In genomic region chr14:106813477-106813823, GRCh38 we compare ENCODE assay signal across 18 cellular contexts.
A peak's percentile ranks its signal among the peaks of the same experiment; 100 is the strongest.
DNase-seq lines count a peak whose midpoint lies in the region; ATAC-seq, FAIRE-seq and TF ChIP-seq lines count a peak whose summit lies in the region.
"Had no signal": no experiment of that assay in that cellular context is flagged by ENCODE, and none has a peak within 500 bp of the region (broad histone marks: within the 10 kb centered on the region; RNA-seq: fewer than 3 reads in every experiment).

No MANE protein-coding gene starts in this region.

- TF ChIP-seq POLR2A in H54 (IDR thresholded peaks at IDR 0.05; ENCODE audit: low read depth, low read length): no peak

- H3K4me2 ChIP-seq in BLaER1 (peak overlapping the region; percentile 58), Karpas-422 (ENCODE audit: low read depth, low read length, poor library complexity, severe bottlenecking) (no peak overlapping the region)

- intact Hi-C loops in aorta (cut with DNase I): no loop called here

- no peak for FAIRE-seq in H54 (lab: Jason Lieb, UNC)
- FAIRE-seq: GM18507 had no signal

- peaks cover 39% of the 10 kb centered on the region for H3K4me1 ChIP-seq in BLaER1
- no peaks in the 10 kb centered on the region for H3K4me1 ChIP-seq in aorta (ENCODE audit: control insufficient read depth in 1 of 2, insufficient read depth in 2 of 2, low read length in 2 of 2)
- H3K4me1 ChIP-seq in Karpas-422 (ENCODE audit: low read length): no peaks in the 10 kb centered on the region
- H3K4me1 ChIP-seq: HAP-1 had no signal

- H3K36me3 ChIP-seq in BLaER1 (no peaks in the 10 kb centered on the region), aorta (ENCODE audit: control insufficient read depth in 1 of 2, insufficient read depth in 2 of 2, low read length in 1 of 2) (no peaks in the 10 kb centered on the region), Karpas-422 (ENCODE audit: insufficient read depth, low read length) (no peaks in the 10 kb centered on the region)
- H3K36me3 ChIP-seq: HAP-1 had no signal

- H3K79me2 ChIP-seq in Karpas-422 (ENCODE audit: low read length): no peaks in the 10 kb centered on the region

- H3K4me3 ChIP-seq in BLaER1 (peak overlapping the region; percentile 35; the same call in 1 of the 2 replicates), aorta (ENCODE audit: low read length in 2 of 2) (no peak overlapping the region), Karpas-422 (ENCODE audit: low read length) (no peak overlapping the region)
- H3K4me3 ChIP-seq: HAP-1 had no signal

- no peaks in the 10 kb centered on the region for H3K27me3 ChIP-seq in BLaER1
- H3K27me3 ChIP-seq in aorta (ENCODE audit: control insufficient read depth in 1 of 2, insufficient read depth in 2 of 2, low read length in 1 of 2): no peaks in the 10 kb centered on the region
- no peaks in the 10 kb centered on the region for H3K27me3 ChIP-seq in Karpas-422 (ENCODE audit: low read length)

- peak; percentile 10 for DNase-seq in H4 (ENCODE audit: low spot score)
- DNase-seq in aorta: no peak
- no peak for DNase-seq in NCI-H1417 (lab: John Stamatoyannopoulos, UW)
- DNase-seq in Karpas-422: no peak
- DNase-seq in H54 (ENCODE audit: insufficient read length, low spot score): no peak
- DNase-seq: 8988T; C1 segment of cervical spinal cord; CD4-positive, CD25-positive, alpha-beta regulatory T cell; CD8-positive, alpha-beta memory T cell; COR-L47; DMS 273 treated with DMSO at 0.1 percent for 48 hours; DMS53; GDM1; GOT3 had no signal

- 62 to 74% methylated on average over 9 of the region's 9 CpGs for WGBS in aorta, 2 donors

- ATAC-seq in SK-N-SH treated with all-trans-retinoic acid at 6 μM for 48 hours: peak; percentile 43
- ATAC-seq in aorta (ENCODE audit: low FRiP score): peak; percentile 29

- H3K27ac ChIP-seq in BLaER1: peak overlapping the region; percentile 62
- H3K27ac ChIP-seq in aorta (ENCODE audit: low read depth in 1 of 2, low read length in 2 of 2): no peak overlapping the region
- no peak overlapping the region for H3K27ac ChIP-seq in Karpas-422 (ENCODE audit: low read length)

- H2AFZ ChIP-seq in Karpas-422 (ENCODE audit: low read length): no peak overlapping the region

- H4K20me1 ChIP-seq in BLaER1 (no peaks in the 10 kb centered on the region), Karpas-422 (ENCODE audit: insufficient read depth, low read depth, low read length) (no peaks in the 10 kb centered on the region)

- no peak overlapping the region for H3K9ac ChIP-seq in BLaER1
- no peak overlapping the region for H3K9ac ChIP-seq in Karpas-422 (ENCODE audit: low read length)

- no peaks in the 10 kb centered on the region for H3K9me2 ChIP-seq in Karpas-422 (replicated peaks; ENCODE audit: insufficient read depth, low read length)

- H3K9me3 ChIP-seq in BLaER1: no peaks in the 10 kb centered on the region
- H3K9me3 ChIP-seq in aorta (ENCODE audit: control insufficient read depth, low read length): no peaks in the 10 kb centered on the region
- no peaks in the 10 kb centered on the region for H3K9me3 ChIP-seq in Karpas-422 (ENCODE audit: low read length)
- H3K9me3 ChIP-seq: HAP-1 had no signal

TF ChIP-seq in SK-N-SH treated with all-trans-retinoic acid at 6 μM for 48 hours, 23 proteins besides CTCF, POLR2A, EP300 and RAD21:
- TF ChIP-seq TSHZ2 (CRISPR knock-in tag; IDR thresholded peaks at IDR 0.05) (no peak), PPARA (CRISPR knock-in tag; IDR thresholded peaks at IDR 0.05; ENCODE audit: borderline replicate concordance) (no peak), RARB (CRISPR knock-in tag; IDR thresholded peaks at IDR 0.05) (no peak), GLIS3 (CRISPR knock-in tag; IDR thresholded peaks at IDR 0.05) (no peak), ZNF70 (CRISPR knock-in tag; IDR thresholded peaks at IDR 0.05) (no peak), ZFP3 (CRISPR knock-in tag; IDR thresholded peaks at IDR 0.05) (no peak), ZFP30 (CRISPR knock-in tag; IDR thresholded peaks at IDR 0.05) (no peak), CSDC2 (CRISPR knock-in tag; IDR thresholded peaks at IDR 0.05) (no peak), ZNF8 (CRISPR knock-in tag; IDR thresholded peaks at IDR 0.05) (no peak), SNAI2 (CRISPR knock-in tag; IDR thresholded peaks at IDR 0.05) (no peak), OSR1 (CRISPR knock-in tag; IDR thresholded peaks at IDR 0.05) (no peak), TCF4 (CRISPR knock-in tag; IDR thresholded peaks at IDR 0.05; ENCODE audit: borderline replicate concordance) (no peak), ZNF565 (CRISPR knock-in tag; conservative IDR thresholded peaks at IDR 0.05; ENCODE audit: low read depth) (no peak), POU6F1 (CRISPR knock-in tag; IDR thresholded peaks at IDR 0.05; ENCODE audit: borderline replicate concordance, low read depth) (no peak), ISL1 (CRISPR knock-in tag; IDR thresholded peaks at IDR 0.05) (no peak), ZC3H10 (CRISPR knock-in tag; IDR thresholded peaks at IDR 0.05) (no peak), ARNTL (CRISPR knock-in tag; IDR thresholded peaks at IDR 0.05; ENCODE audit: borderline replicate concordance, low read depth) (no peak), CREB5 (CRISPR knock-in tag; IDR thresholded peaks at IDR 0.05; ENCODE audit: low read depth) (no peak), ESRRG (CRISPR knock-in tag; IDR thresholded peaks at IDR 0.05) (no peak), CSRNP3 (CRISPR knock-in tag; IDR thresholded peaks at IDR 0.05) (no peak)
